In genomic region chr4:41377196-41377595, GRCh38 we compare ENCODE assay signal across 24 cellular contexts.
"Had no signal": no experiment of that assay in that cellular context is flagged by ENCODE, and none has a peak within 500 bp of the region (broad histone marks: within the 10 kb centered on the region; RNA-seq: fewer than 3 reads in every experiment).

No MANE protein-coding gene starts in this region.

- FAIRE-seq: colon, endothelial cell of umbilical vein, kidney had no signal

- DNase-seq: dermis blood vessel endothelial cell; dorsolateral prefrontal cortex; effector CD4-positive, alpha-beta T cell; effector memory CD4-positive, alpha-beta T cell; foreskin keratinocyte; gastrocnemius medialis; glutamatergic neuron; head of caudate nucleus; heart right ventricle; hypothalamus; immature natural killer cell; islet precursor cell; kidney; kidney glomerular epithelial cell; left colon; left lung; left ventricle myocardium superior; lower lobe of right lung; mesenchymal stem cell; mucosa of descending colon had no signal

- H3K27me3 ChIP-seq: dorsolateral prefrontal cortex, gastrocnemius medialis, heart right ventricle, hepatocyte, left lung had no signal

- ATAC-seq: foreskin keratinocyte, gastrocnemius medialis, heart right ventricle, left colon, left lung, left ventricle myocardium superior, lower lobe of right lung, mucosa of descending colon had no signal

- H3K27ac ChIP-seq: coronary artery, foreskin keratinocyte, heart right ventricle, hepatocyte, left lung, lower lobe of right lung had no signal

- H3K4me3 ChIP-seq: coronary artery, dorsolateral prefrontal cortex, gastrocnemius medialis, heart right ventricle, hepatocyte, left lung, lower lobe of right lung, mucosa of descending colon had no signal

- H3K4me1 ChIP-seq: foreskin keratinocyte had no signal

- H3K36me3 ChIP-seq: gastrocnemius medialis, heart right ventricle, left lung, lower lobe of right lung had no signal

- H3K9me3 ChIP-seq: gastrocnemius medialis, lower lobe of right lung, mucosa of descending colon had no signal
